In the genomic region with DNA sequence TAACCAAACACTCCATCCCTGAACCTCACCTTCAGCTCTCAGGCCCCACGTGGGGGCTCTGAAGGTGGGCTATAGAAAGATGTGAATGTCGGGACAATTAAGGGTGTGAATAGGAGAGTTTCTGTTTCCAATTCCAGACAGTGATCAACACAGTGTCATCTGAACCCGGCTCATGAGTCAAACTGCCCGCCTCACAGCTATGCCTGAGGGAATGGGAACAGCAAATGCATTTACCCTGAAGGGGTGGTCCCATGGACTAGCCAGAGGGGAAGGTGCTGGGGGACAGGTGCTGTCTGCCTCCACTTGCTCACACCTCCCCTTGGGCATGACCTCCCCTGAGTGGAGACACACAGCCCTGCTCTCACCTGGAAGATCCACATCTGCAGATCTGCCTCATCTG, we compare ENCODE assay signal across 28 cellular contexts. TPM values are rescaled to one million over a fixed set of nuclear protein-coding genes. Genes with fewer than 3 reads are reported as not detected.
"Had no signal": no experiment of that assay in that cellular context is flagged by ENCODE, and none has a peak within 500 bp of the region (broad histone marks: within the 10 kb centered on the region; RNA-seq: fewer than 3 reads in every experiment).

No MANE protein-coding gene starts in this region.

- H3K27ac ChIP-seq: breast epithelium had no signal

- H3K4me3 ChIP-seq: adrenal gland, breast epithelium had no signal

- H3K9me3 ChIP-seq: adrenal gland, breast epithelium had no signal

- H3K27me3 ChIP-seq: adrenal gland, breast epithelium had no signal

- DNase-seq: activated B cell treated with CpG ODN at 0.5 μM for 24 hours; activated CD4-positive, alpha-beta memory T cell treated with anti-CD3 and anti-CD28 coated beads, Interleukin-2, amount 10 ng/mL, durations not matched to agents 7 days and 5 days; activated CD4-positive, alpha-beta T cell treated with anti-CD3 and anti-CD28 coated beads for 1 hour; activated CD4-positive, alpha-beta T cell treated with anti-CD3 and anti-CD28 coated beads, Interleukin-2, amount 10 ng/mL, durations not matched to agents 24 days and 14 days; activated gamma-delta T cell treated with Interleukin-2 at 50 U/mL for 16 hours; activated naive CD4-positive, alpha-beta T cell treated with anti-CD3 and anti-CD28 coated beads, Interleukin-2, amount 10 ng/mL, durations not matched to agents 7 days and 5 days; activated naive CD8-positive, alpha-beta T cell treated with anti-CD3 and anti-CD28 coated beads, Interleukin-2, amount 10 ng/mL, durations not matched to agents 7 days and 5 days; activated T-cell treated with anti-CD3 and anti-CD28 coated beads for 4 hours; activated T-cell treated with anti-CD3 and anti-CD28 coated beads, Interleukin-2, amount 50 U/mL, for 48 hours; adrenal gland; anterior cingulate cortex; KG1; NCI-H1048; NCI-H146; NCI-H187 treated with DMSO at 0.1 percent for 48 hours; NCI-H2081 treated with DMSO at 0.1 percent for 48 hours; NCI-H446; NCI-H524; PC-3; SIG-M5; T-helper 17 cell; T-helper 9 cell had no signal

- ATAC-seq: activated T-helper 17 cell treated with anti-CD3 and anti-CD28 coated beads, Interleukin-2, amount 50 U/mL, for 72 hours; PC-3; T-helper 17 cell had no signal

- H3K36me3 ChIP-seq: adrenal gland, breast epithelium had no signal

- H3K4me1 ChIP-seq: adrenal gland, breast epithelium had no signal

RNA-seq across cellular contexts. Expression of a gene that starts 6.3 kb away (rescaled TPM):
- total RNA-seq: activated B cell treated with CpG ODN at 0.5 μM for 24 hours; activated CD4-positive, alpha-beta memory T cell treated with anti-CD3 and anti-CD28 coated beads, Interleukin-2, amount 10 ng/mL, durations not matched to agents 7 days and 5 days; activated CD4-positive, alpha-beta T cell treated with anti-CD3 and anti-CD28 coated beads, Interleukin-2, amount 10 ng/mL, durations not matched to agents 24 days and 14 days; activated CD8-positive, alpha-beta memory T cell treated with anti-CD3 and anti-CD28 coated beads for 36 hours; activated naive CD8-positive, alpha-beta T cell treated with anti-CD3 and anti-CD28 coated beads, Interleukin-2, amount 10 ng/mL, durations not matched to agents 7 days and 5 days; activated T-helper 17 cell treated with anti-CD3 and anti-CD28 coated beads, Interleukin-2, amount 50 U/mL, for 72 hours; breast epithelium; LHCN-M2; M059J; PC-3; T-helper 17 cell had no signal
- polyA plus RNA-seq: adrenal gland, IgD-negative memory B cell had no signal

RNA-seq across cellular contexts. Expression of a gene that starts 25.8 kb away (rescaled TPM):
- total RNA-seq: activated B cell treated with CpG ODN at 0.5 μM for 24 hours; activated CD4-positive, alpha-beta memory T cell treated with anti-CD3 and anti-CD28 coated beads, Interleukin-2, amount 10 ng/mL, durations not matched to agents 7 days and 5 days; activated CD4-positive, alpha-beta T cell treated with anti-CD3 and anti-CD28 coated beads, Interleukin-2, amount 10 ng/mL, durations not matched to agents 24 days and 14 days; activated CD8-positive, alpha-beta memory T cell treated with anti-CD3 and anti-CD28 coated beads for 36 hours; activated naive CD8-positive, alpha-beta T cell treated with anti-CD3 and anti-CD28 coated beads, Interleukin-2, amount 10 ng/mL, durations not matched to agents 7 days and 5 days; activated T-helper 17 cell treated with anti-CD3 and anti-CD28 coated beads, Interleukin-2, amount 50 U/mL, for 72 hours; breast epithelium; LHCN-M2; PC-3; T-helper 17 cell had no signal
- polyA plus RNA-seq: IgD-negative memory B cell had no signal
